1 cellular context compared by ENCODE assay signal in the genomic region with DNA sequence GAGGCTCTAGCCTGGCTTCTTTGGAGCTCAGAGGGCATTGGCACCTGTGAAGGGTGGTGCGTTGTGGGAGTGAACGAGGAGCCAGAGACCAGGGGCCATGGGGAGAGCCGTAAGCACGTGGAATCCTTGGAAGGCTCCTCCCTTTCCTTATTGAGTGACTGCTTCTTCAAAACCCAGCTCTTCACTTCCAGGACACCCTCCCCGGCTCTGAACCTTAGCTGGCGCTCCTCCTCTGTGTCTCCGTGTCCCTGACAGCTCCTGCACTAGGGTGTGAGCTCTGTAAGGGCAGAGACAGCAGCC.
A peak's percentile ranks its signal among the peaks of the same experiment; 100 is the strongest.
TF ChIP-seq lines count a peak whose summit lies in the region.

No MANE protein-coding gene starts in this region.

TF ChIP-seq in HepG2, 621 proteins besides CTCF, POLR2A, EP300 and RAD21:
- peak; percentile 11 for TF ChIP-seq RBM22 (optimal IDR thresholded peaks at IDR 0.05; ENCODE audit: low read length)
- TF ChIP-seq ZNF253 (CRISPR knock-in tag; IDR thresholded peaks at IDR 0.05; ENCODE audit: borderline replicate concordance), result peak; percentile 42; the same call in 1 of the 2 replicates
- no peak for TF ChIP-seq NKX3-1 (CRISPR knock-in tag; IDR thresholded peaks at IDR 0.05)
- no peak for TF ChIP-seq ZNF230 (CRISPR knock-in tag; IDR thresholded peaks at IDR 0.05)
TF ChIP-seq in HepG2: peak in this region for 2.
